In the genomic region with DNA sequence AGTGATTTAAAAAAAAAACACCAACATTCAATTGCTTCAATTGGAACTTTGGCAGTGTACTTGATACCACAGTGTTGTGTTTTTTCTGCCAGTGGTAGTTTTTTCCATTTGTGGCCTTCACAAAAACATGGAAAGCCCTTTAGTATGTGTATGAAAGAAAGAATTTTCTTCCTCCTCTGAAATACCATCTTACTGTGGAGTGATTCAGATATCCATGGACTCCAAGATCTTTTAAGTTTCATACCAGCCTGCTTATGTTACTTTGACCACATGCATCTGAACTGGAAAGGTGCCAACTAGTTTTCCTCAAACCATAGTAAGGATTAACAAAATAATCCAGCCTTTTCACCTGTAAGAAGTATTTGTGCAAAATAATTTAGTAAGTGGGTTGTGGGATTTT, we compare ENCODE assay signal across 11 cellular contexts. TPM values are rescaled to one million over a fixed set of nuclear protein-coding genes. Genes with fewer than 3 reads are reported as not detected.
DNase-seq lines count a peak whose midpoint lies in the region; ATAC-seq lines count a peak whose summit lies in the region.
"Had no signal": no experiment of that assay in that cellular context is flagged by ENCODE, and none has a peak within 500 bp of the region (broad histone marks: within the 10 kb centered on the region; RNA-seq: fewer than 3 reads in every experiment).

No MANE protein-coding gene starts in this region.

- H3K27ac Mint-ChIP-seq in activated CD4-positive, alpha-beta T cell treated with anti-CD3 and anti-CD28 coated beads for 36 hours = no peak overlapping the region
- H3K27ac Mint-ChIP-seq in T-cell = peak overlapping the region in 1 of 2 donors; percentile 39
- H3K27ac Mint-ChIP-seq in stimulated activated naive CD8-positive, alpha-beta T cell treated with anti-CD3 and anti-CD28 coated beads, Interleukin-15, amount 100 ng/mL, for 72 hours = no peak overlapping the region

- no peak for DNase-seq in activated CD4-positive, alpha-beta T cell treated with anti-CD3 and anti-CD28 coated beads for 36 hours
- DNase-seq in activated CD4-positive, alpha-beta T cell treated with anti-CD3 and anti-CD28 coated beads for 4 hours = no peak
- no peak for DNase-seq in T-cell
- DNase-seq in fibroblast of peridontal ligament (ENCODE audit: extremely low read depth) = peak; percentile 93
- DNase-seq in stimulated activated naive CD8-positive, alpha-beta T cell treated with anti-CD3 and anti-CD28 coated beads, Interleukin-15, amount 100 ng/mL, for 72 hours = no peak
- no peak for DNase-seq in caudate nucleus (lab: John Stamatoyannopoulos, UW)
- DNase-seq: C1 segment of cervical spinal cord, mucosa of descending colon, NCI-H2029 treated with DMSO at 0.1 percent for 48 hours had no signal

- intact Hi-C loops in activated CD4-positive, alpha-beta T cell treated with anti-CD3 and anti-CD28 coated beads for 36 hours (cut with DNase I, micrococcal nuclease) = loop anchor here in 1 of 2 experiments (5.0 kb wide), 1 partner anchor 216 kb away; no protein-coding TSS in a partner anchor

- POLR2A ChIA-PET in activated CD4-positive, alpha-beta T cell treated with anti-CD3 and anti-CD28 coated beads for 36 hours (lab: Charles Lee) = interaction anchor here (1.1 kb wide), 1 partner anchor 9 kb away, joined by 3 read pairs; no protein-coding TSS in a partner anchor
- POLR2A ChIA-PET in T-cell (lab: Charles Lee) = no interaction called here

- H3K36me3 Mint-ChIP-seq in activated CD4-positive, alpha-beta T cell treated with anti-CD3 and anti-CD28 coated beads for 36 hours (ENCODE audit: low read depth) = peaks cover 8% of the 10 kb centered on the region
- H3K36me3 Mint-ChIP-seq in T-cell = peaks cover 7% of the 10 kb centered on the region

- H3K4me3 Mint-ChIP-seq in activated CD4-positive, alpha-beta T cell treated with anti-CD3 and anti-CD28 coated beads for 36 hours = peak overlapping the region; percentile 92
- H3K4me3 Mint-ChIP-seq in T-cell = peak overlapping the region; percentile 78 to 99 (median 82)
- peak overlapping the region; percentile 56 to 78 for H3K4me3 Mint-ChIP-seq in stimulated activated naive CD8-positive, alpha-beta T cell treated with anti-CD3 and anti-CD28 coated beads, Interleukin-15, amount 100 ng/mL, for 72 hours

- no peaks in the 10 kb centered on the region for H3K27me3 Mint-ChIP-seq in activated CD4-positive, alpha-beta T cell treated with anti-CD3 and anti-CD28 coated beads for 36 hours
- H3K27me3 Mint-ChIP-seq in T-cell = no peaks in the 10 kb centered on the region
- no peaks in the 10 kb centered on the region for H3K27me3 Mint-ChIP-seq in stimulated activated naive CD8-positive, alpha-beta T cell treated with anti-CD3 and anti-CD28 coated beads, Interleukin-15, amount 100 ng/mL, for 72 hours

- H3K9me3 Mint-ChIP-seq in activated CD4-positive, alpha-beta T cell treated with anti-CD3 and anti-CD28 coated beads for 36 hours (ENCODE audit: low read depth) = no peaks in the 10 kb centered on the region
- H3K9me3 Mint-ChIP-seq in T-cell = no peaks in the 10 kb centered on the region
- no peaks in the 10 kb centered on the region for H3K9me3 Mint-ChIP-seq in stimulated activated naive CD8-positive, alpha-beta T cell treated with anti-CD3 and anti-CD28 coated beads, Interleukin-15, amount 100 ng/mL, for 72 hours

- H3K27ac ChIP-seq in caudate nucleus (ENCODE audit: low read depth, low read length) = no peak overlapping the region

- ATAC-seq in activated CD4-positive, alpha-beta T cell treated with anti-CD3 and anti-CD28 coated beads for 36 hours = no peak
- ATAC-seq in T-cell (replicated peaks in 1 of 4) = no peak
- no peak for ATAC-seq in stimulated activated naive CD8-positive, alpha-beta T cell treated with anti-CD3 and anti-CD28 coated beads, Interleukin-15, amount 100 ng/mL, for 72 hours
- ATAC-seq in GM18907 (IDR thresholded peaks at IDR 0.05; ENCODE audit: unreplicated experiment) = no peak
- ATAC-seq in GM21423 (IDR thresholded peaks at IDR 0.05; ENCODE audit: unreplicated experiment) = no peak
- ATAC-seq: mucosa of descending colon had no signal

- CTCF ChIA-PET in activated CD4-positive, alpha-beta T cell treated with anti-CD3 and anti-CD28 coated beads for 36 hours (lab: Charles Lee) = no interaction called here
- CTCF ChIA-PET in T-cell (lab: Charles Lee) = interaction anchor here in 1 of 2 donors (3.2 to 3.4 kb wide), 2 partner anchors 217 to 253 kb away, joined by 23 to 27 read pairs; a partner anchor contains a TSS

- peaks cover 63% of the 10 kb centered on the region for H3K4me1 Mint-ChIP-seq in activated CD4-positive, alpha-beta T cell treated with anti-CD3 and anti-CD28 coated beads for 36 hours
- peaks cover 71 to 82% (median 71%) of the 10 kb centered on the region in 3 donors for H3K4me1 Mint-ChIP-seq in T-cell
- H3K4me1 Mint-ChIP-seq in stimulated activated naive CD8-positive, alpha-beta T cell treated with anti-CD3 and anti-CD28 coated beads, Interleukin-15, amount 100 ng/mL, for 72 hours = peaks cover 68% of the 10 kb centered on the region

RNA-seq across cellular contexts. Expression of a gene that starts 3.4 kb away (rescaled TPM):
- 10 to 100 TPM; 32.3 to 36.1 TPM for total RNA-seq in activated CD4-positive, alpha-beta T cell treated with anti-CD3 and anti-CD28 coated beads for 36 hours
- 10 to 100 TPM; 40.4 to 51.1 (median 46.7) TPM for total RNA-seq in T-cell
